ENCODE assay signal across 10 cellular contexts in genomic region chr19:10855879-10856522, GRCh38. TPM values are rescaled to one million over a fixed set of nuclear protein-coding genes. Genes with fewer than 3 reads are reported as not detected.
DNase-seq lines count a peak whose midpoint lies in the region; ATAC-seq and TF ChIP-seq lines count a peak whose summit lies in the region.
"Had no signal": no experiment of that assay in that cellular context is flagged by ENCODE, and none has a peak within 500 bp of the region (broad histone marks: within the 10 kb centered on the region; RNA-seq: fewer than 3 reads in every experiment).

No MANE protein-coding gene starts in this region.

- no peak overlapping the region for H3K4me3 Mint-ChIP-seq in endothelial cell (ENCODE audit: unreplicated experiment)
- no peak overlapping the region for H3K4me3 Mint-ChIP-seq in stimulated activated effector memory CD8-positive, alpha-beta T cell treated with anti-CD3 and anti-CD28 coated beads, Interleukin-12 subunit alpha, Interleukin-12 subunit beta, amount 100 ng/mL, for 72 hours

- TF ChIP-seq CTCF in endothelial cell (IDR thresholded peaks at IDR 0.05; ENCODE audit: unreplicated experiment) = peak; percentile 81

- H3K27me3 Mint-ChIP-seq in endothelial cell (ENCODE audit: unreplicated experiment) = peaks cover 3% of the 10 kb centered on the region

- no peaks in the 10 kb centered on the region for H3K36me3 Mint-ChIP-seq in endothelial cell (ENCODE audit: low read depth, unreplicated experiment)
- H3K36me3 Mint-ChIP-seq in stimulated activated effector memory CD8-positive, alpha-beta T cell treated with anti-CD3 and anti-CD28 coated beads, Interleukin-12 subunit alpha, Interleukin-12 subunit beta, amount 100 ng/mL, for 72 hours = no peaks in the 10 kb centered on the region

- ATAC-seq in stimulated activated effector memory CD8-positive, alpha-beta T cell treated with anti-CD3 and anti-CD28 coated beads, Interleukin-12 subunit alpha, Interleukin-12 subunit beta, amount 100 ng/mL, for 72 hours = peak; percentile 65
- ATAC-seq in GM19455 (IDR thresholded peaks at IDR 0.05; ENCODE audit: unreplicated experiment) = no peak

- H3K9me3 Mint-ChIP-seq in endothelial cell (ENCODE audit: unreplicated experiment) = no peaks in the 10 kb centered on the region
- H3K9me3 Mint-ChIP-seq in stimulated activated effector memory CD8-positive, alpha-beta T cell treated with anti-CD3 and anti-CD28 coated beads, Interleukin-12 subunit alpha, Interleukin-12 subunit beta, amount 100 ng/mL, for 72 hours = no peaks in the 10 kb centered on the region

- DNase-seq in activated T-cell treated with anti-CD3 and anti-CD28 coated beads for 48 hours (ENCODE audit: low read depth) (peak; percentile 34), NCI-H460 (ENCODE audit: extremely low read depth, low read depth) (peak; percentile 21), endothelial cell (ENCODE audit: low spot score) (peak; percentile 37), NCI-H1694 treated with DMSO at 0.1 percent for 48 hours (lab: John Stamatoyannopoulos, UW) (no peak), NCI-H2196 (lab: John Stamatoyannopoulos, UW; ENCODE audit: unreplicated experiment) (no peak)
- DNase-seq in activated T-cell treated with anti-CD3 and anti-CD28 coated beads, Interleukin-2, amount 50 U/mL, for 1 hour = no peak
- no peak for DNase-seq in stimulated activated effector memory CD8-positive, alpha-beta T cell treated with anti-CD3 and anti-CD28 coated beads, Interleukin-12 subunit alpha, Interleukin-12 subunit beta, amount 100 ng/mL, for 72 hours (ENCODE audit: low spot score in 2 of 2)
- DNase-seq: NCI-H1105 treated with DMSO at 0.1 percent for 48 hours, right cardiac atrium had no signal

- no peak overlapping the region for H3K27ac Mint-ChIP-seq in endothelial cell (ENCODE audit: unreplicated experiment)
- H3K27ac Mint-ChIP-seq in stimulated activated effector memory CD8-positive, alpha-beta T cell treated with anti-CD3 and anti-CD28 coated beads, Interleukin-12 subunit alpha, Interleukin-12 subunit beta, amount 100 ng/mL, for 72 hours = peak overlapping the region; percentile 37

- H3K4me1 Mint-ChIP-seq in endothelial cell (ENCODE audit: unreplicated experiment) = no peaks in the 10 kb centered on the region
- H3K4me1 Mint-ChIP-seq in stimulated activated effector memory CD8-positive, alpha-beta T cell treated with anti-CD3 and anti-CD28 coated beads, Interleukin-12 subunit alpha, Interleukin-12 subunit beta, amount 100 ng/mL, for 72 hours = no peaks in the 10 kb centered on the region

RNA-seq across cellular contexts. Expression of gene C19orf38, which starts 7.8 kb away (rescaled TPM):
- 0.50 TPM in 1 of 2 replicates, not detected in the other for total RNA-seq in NCI-H460 (2014; rRNA removed; shearing (Covaris generic))
- polyA plus RNA-seq in NCI-H460 (2014; cell fraction: nucleus; rRNA removed) = not detected in 2 replicates
- total RNA-seq in endothelial cell (ENCODE audit: unreplicated experiment) = not detected

RNA-seq across cellular contexts. Expression of gene CARM1, which starts 15.4 kb away (rescaled TPM):
- total RNA-seq in NCI-H460 (2014; rRNA removed; shearing (Covaris generic)) = 30.0 and 30.6 TPM in 2 replicates
- polyA plus RNA-seq in NCI-H460 (2014; cell fraction: nucleus; rRNA removed) = 30.8 and 34.0 TPM in 2 replicates
- 63.2 TPM for total RNA-seq in endothelial cell (ENCODE audit: unreplicated experiment)

RNA-seq across cellular contexts. Expression of gene TMED1, which starts 20.0 kb away (rescaled TPM):
- total RNA-seq in NCI-H460 (2014; rRNA removed; shearing (Covaris generic)) = 14.2 and 17.0 TPM in 2 replicates
- polyA plus RNA-seq in NCI-H460 (2014; cell fraction: nucleus; rRNA removed) = 49.0 and 51.5 TPM in 2 replicates
- total RNA-seq in endothelial cell (ENCODE audit: unreplicated experiment) = 22.1 TPM

Comparison
In these comparisons a context has a peak if more than half of its experiments do, and no peak if none do; other contexts are left out.
1. DNase-seq: peak in activated T-cell treated with anti-CD3 and anti-CD28 coated beads for 48 hours (single experiment), NCI-H460 (single experiment) and endothelial cell (single experiment); none in activated T-cell treated with anti-CD3 and anti-CD28 coated beads, Interleukin-2, amount 50 U/mL, for 1 hour (single experiment), stimulated activated effector memory CD8-positive, alpha-beta T cell treated with anti-CD3 and anti-CD28 coated beads, Interleukin-12 subunit alpha, Interleukin-12 subunit beta, amount 100 ng/mL, for 72 hours (0 of 2), NCI-H1694 treated with DMSO at 0.1 percent for 48 hours (single experiment) and NCI-H2196 (single experiment).